Comparison of ENCODE assay signal across 27 cellular contexts in genomic region chr7:109009636-109010035, GRCh38.
DNase-seq lines count a peak whose midpoint lies in the region; ATAC-seq and TF ChIP-seq lines count a peak whose summit lies in the region.
"Had no signal": no experiment of that assay in that cellular context is flagged by ENCODE, and none has a peak within 500 bp of the region (broad histone marks: within the 10 kb centered on the region; RNA-seq: fewer than 3 reads in every experiment).

No MANE protein-coding gene starts in this region.

- no peaks in the 10 kb centered on the region for H3K79me1 ChIP-seq in mesendoderm (ENCODE audit: low read length)

- no peak overlapping the region for H3K4me3 ChIP-seq in LNCaP clone FGC (ENCODE audit: low read depth, low read length)
- no peak overlapping the region for H3K4me3 ChIP-seq in mesendoderm (ENCODE audit: low read length)
- H3K4me3 ChIP-seq: GM12878, GM23248 had no signal

- no peaks in the 10 kb centered on the region for H3K4me1 ChIP-seq in mesendoderm (ENCODE audit: control insufficient read depth, low read depth, low read length)
- H3K4me1 ChIP-seq: BE2C had no signal

- no peak overlapping the region for H2BK15ac ChIP-seq in mesendoderm (replicated peaks; ENCODE audit: low read depth)

- no peaks in the 10 kb centered on the region for H3K4me1 Mint-ChIP-seq in type B pancreatic cell (ENCODE audit: unreplicated experiment)
- H3K4me1 Mint-ChIP-seq: CD14-positive monocyte; CD8-positive, alpha-beta memory T cell had no signal

- H3K36me3 ChIP-seq in mesendoderm (ENCODE audit: control insufficient read depth, insufficient read depth, low read length): no peaks in the 10 kb centered on the region
- H3K36me3 ChIP-seq: BE2C had no signal

- no peak overlapping the region for H4K8ac ChIP-seq in mesendoderm (ENCODE audit: low read depth, low read length)

- no peak overlapping the region for H4K5ac ChIP-seq in mesendoderm (ENCODE audit: low read length)

- no peaks in the 10 kb centered on the region for H3K9me3 Mint-ChIP-seq in type B pancreatic cell
- H3K9me3 Mint-ChIP-seq: H9 had no signal

- no peak overlapping the region for H3K27ac ChIP-seq in mesendoderm (ENCODE audit: low read depth, low read length)
- H3K27ac ChIP-seq: 22Rv1, GM23248 had no signal

- no peak overlapping the region for H3K18ac ChIP-seq in mesendoderm (ENCODE audit: low read length)

- peak overlapping the region; percentile 78 for H3K27ac Mint-ChIP-seq in type B pancreatic cell
- H3K27ac Mint-ChIP-seq: CD14-positive monocyte; CD8-positive, alpha-beta memory T cell; H9 had no signal

- H2BK120ac ChIP-seq in mesendoderm (ENCODE audit: low read depth, low read length): no peak overlapping the region

- H3K4me3 Mint-ChIP-seq in type B pancreatic cell: peak overlapping the region; percentile 61
- H3K4me3 Mint-ChIP-seq: CD14-positive monocyte; CD8-positive, alpha-beta memory T cell; H9 had no signal

- H3K27me3 ChIP-seq in mesendoderm (ENCODE audit: insufficient read depth, low read length, poor library complexity): no peaks in the 10 kb centered on the region
- H3K27me3 ChIP-seq: BE2C had no signal

- H3K36me3 Mint-ChIP-seq in type B pancreatic cell: no peaks in the 10 kb centered on the region
- H3K36me3 Mint-ChIP-seq: CD14-positive monocyte; CD8-positive, alpha-beta memory T cell had no signal

- no peak overlapping the region for H2AK5ac ChIP-seq in mesendoderm (ENCODE audit: low read length)

- no peak overlapping the region for H3K4ac ChIP-seq in mesendoderm (ENCODE audit: low read depth, low read length)

- H3K4me2 ChIP-seq in mesendoderm (ENCODE audit: low read length): no peak overlapping the region

- ATAC-seq in SK-N-SH treated with all-trans-retinoic acid at 6 μM for 48 hours: no peak
- ATAC-seq: GM12878, Panc1 had no signal

- no peak overlapping the region for H3K23ac ChIP-seq in mesendoderm (ENCODE audit: low read length)

- H3K79me2 ChIP-seq in mesendoderm (ENCODE audit: control insufficient read depth, insufficient read depth, low read length): no peaks in the 10 kb centered on the region

- H3K9ac ChIP-seq in mesendoderm (ENCODE audit: low read length): no peak overlapping the region
- H3K9ac ChIP-seq: GM23248 had no signal

- TF ChIP-seq CTCF in LNCaP clone FGC (IDR thresholded peaks at IDR 0.05; ENCODE audit: control insufficient read depth, extremely low read depth, insufficient read depth) (no peak), type B pancreatic cell (conservative IDR thresholded peaks at IDR 0.05) (no peak)

- H2BK5ac ChIP-seq in mesendoderm (ENCODE audit: low read length): no peak overlapping the region

- WGBS in mesendoderm (ENCODE audit: extremely low coverage, insufficient coverage, low lambda C conversion rate): no CpG with 5 or more reads among the region's 6 CpGs

- peak; percentile 34 for DNase-seq in DMS53 (lab: John Stamatoyannopoulos, UW)
- no peak for DNase-seq in DMS53 treated with DMSO at 0.1 percent for 48 hours (lab: John Stamatoyannopoulos, UW; ENCODE audit: unreplicated experiment)
- DNase-seq in LNCaP clone FGC (ENCODE audit: low read depth): peak; percentile 19
- peak; percentile 7 for DNase-seq in mesendoderm
- DNase-seq in type B pancreatic cell (ENCODE audit: extremely low spot score, unreplicated experiment): no peak
- DNase-seq in DMS114 treated with DMSO at 0.1 percent for 48 hours (lab: John Stamatoyannopoulos, UW; ENCODE audit: unreplicated experiment): no peak
- DNase-seq: ACHN; BE2C; CD8-positive, alpha-beta memory T cell; DMS 273 treated with DMSO at 0.1 percent for 48 hours; GDM1; GM23248; H9; IMR-90; KG1; MM.1S; NCI-H1694 treated with DMSO at 0.1 percent for 48 hours; NCI-H2081; NCI-H226; NCI-H524; NCI-H748 treated with DMSO at 0.1 percent for 48 hours; SHP77 treated with DMSO at 0.1 percent for 48 hours had no signal

- H3K27me3 Mint-ChIP-seq in type B pancreatic cell: no peaks in the 10 kb centered on the region
- H3K27me3 Mint-ChIP-seq: CD8-positive, alpha-beta memory T cell had no signal

- H3K56ac ChIP-seq in mesendoderm (ENCODE audit: low read length): no peak overlapping the region

TF ChIP-seq in SK-N-SH treated with all-trans-retinoic acid at 6 μM for 48 hours, 23 proteins besides CTCF, POLR2A, EP300 and RAD21:
- TF ChIP-seq BACH2 (CRISPR knock-in tag; IDR thresholded peaks at IDR 0.05; ENCODE audit: borderline replicate concordance): no peak

Comparison
In these comparisons a context has a peak if more than half of its experiments do, and no peak if none do; other contexts are left out.
1. DNase-seq: peak in DMS53 (single experiment), LNCaP clone FGC (single experiment) and mesendoderm (single experiment); none in DMS53 treated with DMSO at 0.1 percent for 48 hours (single experiment), type B pancreatic cell (single experiment) and DMS114 treated with DMSO at 0.1 percent for 48 hours (single experiment).